Comparison of ENCODE assay signal across 1 cellular context in genomic region chr1:247110627-247111258, GRCh38.
TF ChIP-seq lines count a peak whose summit lies in the region.

No MANE protein-coding gene starts in this region.

TF ChIP-seq in H1, 55 proteins besides CTCF, POLR2A, EP300 and RAD21:
- TF ChIP-seq, protein P1, sequence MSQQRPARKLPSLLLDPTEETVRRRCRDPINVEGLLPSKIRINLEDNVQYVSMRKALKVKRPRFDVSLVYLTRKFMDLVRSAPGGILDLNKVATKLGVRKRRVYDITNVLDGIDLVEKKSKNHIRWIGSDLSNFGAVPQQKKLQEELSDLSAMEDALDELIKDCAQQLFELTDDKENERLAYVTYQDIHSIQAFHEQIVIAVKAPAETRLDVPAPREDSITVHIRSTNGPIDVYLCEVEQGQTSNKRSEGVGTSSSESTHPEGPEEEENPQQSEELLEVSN (IDR thresholded peaks at IDR 0.05) = 0 out of 2 replicates have a peak, but pooled peaks have one; percentile 8
- TF ChIP-seq CBX8 (IDR thresholded peaks at IDR 0.05; ENCODE audit: borderline replicate concordance, low read depth, low read length) = no peak
